In the genomic region with DNA sequence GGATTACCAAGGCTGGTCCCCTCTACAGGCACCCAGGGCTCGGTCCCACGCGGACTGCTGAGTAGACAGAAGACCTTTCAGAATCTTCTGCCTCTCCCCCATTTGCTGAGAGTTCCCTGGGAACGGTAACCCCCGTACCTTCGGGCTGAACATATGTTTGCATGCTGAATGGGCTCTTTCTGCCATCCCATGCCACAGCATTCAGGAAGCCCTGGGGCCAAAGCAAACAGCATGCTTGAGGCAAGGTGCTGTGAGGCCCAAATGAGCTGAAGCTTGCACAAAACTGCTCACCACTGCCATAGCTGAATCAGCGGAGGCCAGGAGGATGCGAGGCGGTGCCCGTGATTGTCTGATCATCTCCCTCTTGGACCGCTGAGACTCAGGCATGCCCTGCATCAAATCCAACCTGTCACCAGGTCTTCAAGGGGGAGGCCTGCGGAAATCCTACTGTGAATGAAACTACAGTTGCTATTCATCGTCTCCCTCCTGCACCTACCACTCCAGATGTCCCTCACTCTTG, we compare ENCODE assay signal across 21 cellular contexts.
"Had no signal": no experiment of that assay in that cellular context is flagged by ENCODE, and none has a peak within 500 bp of the region (broad histone marks: within the 10 kb centered on the region; RNA-seq: fewer than 3 reads in every experiment).

No MANE protein-coding gene starts in this region.

- H3K36me3 Mint-ChIP-seq: T-cell had no signal

- H3K4me3 Mint-ChIP-seq: IgD-negative memory B cell, T-cell had no signal

- DNase-seq: Kasumi-1, MM.1S, NCI-H1092 treated with DMSO at 0.1 percent for 48 hours, NCI-H1436 treated with DMSO at 0.1 percent for 48 hours, NCI-H1694, NCI-H187 treated with DMSO at 0.1 percent for 48 hours, NCI-H2029 treated with DMSO at 0.1 percent for 48 hours, NCI-H2171 treated with DMSO at 0.1 percent for 48 hours, NCI-H345, NCI-H446 treated with DMSO at 0.1 percent for 48 hours, NCI-H510A treated with DMSO at 0.1 percent for 48 hours, NCI-H526, NCI-H748 treated with DMSO at 0.1 percent for 48 hours, SHP77, SK-N-SH, SW 1271, T-cell had no signal

- H3K9me3 ChIP-seq: SK-N-SH had no signal

- H3K4me2 ChIP-seq: SK-N-SH had no signal

- H3K27ac ChIP-seq: KMS-11, RWPE1 had no signal

- H3K9ac ChIP-seq: KMS-11, SK-N-SH had no signal

- H3K27ac Mint-ChIP-seq: IgD-negative memory B cell, T-cell had no signal

- H3K4me1 Mint-ChIP-seq: T-cell had no signal

- H3K9me3 Mint-ChIP-seq: IgD-negative memory B cell, T-cell had no signal

- H3K4me3 ChIP-seq: K562 had no signal
